ENCODE assay signal across 14 cellular contexts in the genomic region with DNA sequence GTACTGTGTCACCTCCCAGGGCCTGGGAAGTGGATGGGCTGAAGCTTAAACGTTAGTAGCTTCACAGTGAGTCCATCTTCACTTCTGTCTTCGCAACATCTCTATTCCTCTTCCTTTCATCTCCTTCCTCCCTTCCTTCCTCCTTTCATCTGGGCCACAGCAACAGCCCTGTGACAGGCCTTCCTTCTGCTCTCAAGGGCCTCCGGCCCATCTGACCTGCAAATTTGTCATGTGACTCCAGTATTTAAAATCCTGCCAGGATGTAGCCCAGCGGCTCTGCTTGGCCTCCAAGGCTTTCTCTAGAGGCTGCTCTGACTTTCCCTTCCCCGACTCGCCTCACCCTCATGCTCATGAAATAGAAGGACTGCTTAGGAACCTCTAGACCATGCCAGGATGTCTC.
DNase-seq lines count a peak whose midpoint lies in the region; ATAC-seq lines count a peak whose summit lies in the region.
"Had no signal": no experiment of that assay in that cellular context is flagged by ENCODE, and none has a peak within 500 bp of the region (broad histone marks: within the 10 kb centered on the region; RNA-seq: fewer than 3 reads in every experiment).

No MANE protein-coding gene starts in this region.

- H3K27ac Mint-ChIP-seq in stimulated activated naive CD8-positive, alpha-beta T cell treated with anti-CD3 and anti-CD28 coated beads, Interleukin-15, Interleukin-2, amounts not matched to agents 100 ng/mL and 50 ng/mL, for 24 hours: peak overlapping the region; percentile 16
- H3K27ac Mint-ChIP-seq in stimulated activated naive CD8-positive, alpha-beta T cell treated with anti-CD3 and anti-CD28 coated beads, Interleukin-15, amount 100 ng/mL, for 72 hours: peak overlapping the region in 1 of 2 donors; percentile 27

- peaks cover 1% of the 10 kb centered on the region for H3K27me3 Mint-ChIP-seq in stimulated activated naive CD8-positive, alpha-beta T cell treated with anti-CD3 and anti-CD28 coated beads, Interleukin-15, Interleukin-2, amounts not matched to agents 100 ng/mL and 50 ng/mL, for 24 hours
- no peaks in the 10 kb centered on the region for H3K27me3 Mint-ChIP-seq in stimulated activated naive CD8-positive, alpha-beta T cell treated with anti-CD3 and anti-CD28 coated beads, Interleukin-15, amount 100 ng/mL, for 72 hours

- DNase-seq in stimulated activated naive CD8-positive, alpha-beta T cell treated with anti-CD3 and anti-CD28 coated beads, Interleukin-15, amount 100 ng/mL, for 72 hours: no peak
- DNase-seq in SKM-1 treated with dmso at 0.1 percent for 144 hours (lab: John Stamatoyannopoulos, UW; ENCODE audit: unreplicated experiment) (peak; percentile 28), globus pallidus (ENCODE audit: low spot score) (peak; percentile 11), OCI-M1 (lab: John Stamatoyannopoulos, UW) (no peak)
- DNase-seq: DMS 273 treated with DMSO at 0.1 percent for 48 hours, HCEC 1CT, IMR-90, NCI-H1436 treated with DMSO at 0.1 percent for 48 hours, NCI-H2081 treated with DMSO at 0.1 percent for 48 hours, NCI-H524, SK-N-SH had no signal

- H3K4me3 Mint-ChIP-seq in stimulated activated naive CD8-positive, alpha-beta T cell treated with anti-CD3 and anti-CD28 coated beads, Interleukin-15, Interleukin-2, amounts not matched to agents 100 ng/mL and 50 ng/mL, for 24 hours: no peak overlapping the region
- no peak overlapping the region for H3K4me3 Mint-ChIP-seq in stimulated activated naive CD8-positive, alpha-beta T cell treated with anti-CD3 and anti-CD28 coated beads, Interleukin-15, amount 100 ng/mL, for 72 hours

- H3K9me3 Mint-ChIP-seq in stimulated activated naive CD8-positive, alpha-beta T cell treated with anti-CD3 and anti-CD28 coated beads, Interleukin-15, Interleukin-2, amounts not matched to agents 100 ng/mL and 50 ng/mL, for 24 hours: peaks cover under 1% of the 10 kb centered on the region
- no peaks in the 10 kb centered on the region for H3K9me3 Mint-ChIP-seq in stimulated activated naive CD8-positive, alpha-beta T cell treated with anti-CD3 and anti-CD28 coated beads, Interleukin-15, amount 100 ng/mL, for 72 hours

- H3K36me3 Mint-ChIP-seq in stimulated activated naive CD8-positive, alpha-beta T cell treated with anti-CD3 and anti-CD28 coated beads, Interleukin-15, Interleukin-2, amounts not matched to agents 100 ng/mL and 50 ng/mL, for 24 hours (ENCODE audit: low read depth): no peaks in the 10 kb centered on the region

- ATAC-seq in stimulated activated naive CD8-positive, alpha-beta T cell treated with anti-CD3 and anti-CD28 coated beads, Interleukin-15, amount 100 ng/mL, for 72 hours: no peak
- ATAC-seq in HG03354 (IDR thresholded peaks at IDR 0.05; ENCODE audit: poor library complexity, severe bottlenecking, unreplicated experiment) (no peak), GM18519 (IDR thresholded peaks at IDR 0.05; ENCODE audit: low FRiP score, unreplicated experiment) (no peak)

- peaks cover 25% of the 10 kb centered on the region for H3K4me1 Mint-ChIP-seq in stimulated activated naive CD8-positive, alpha-beta T cell treated with anti-CD3 and anti-CD28 coated beads, Interleukin-15, Interleukin-2, amounts not matched to agents 100 ng/mL and 50 ng/mL, for 24 hours (ENCODE audit: low read depth)
- peaks cover 16% of the 10 kb centered on the region for H3K4me1 Mint-ChIP-seq in stimulated activated naive CD8-positive, alpha-beta T cell treated with anti-CD3 and anti-CD28 coated beads, Interleukin-15, amount 100 ng/mL, for 72 hours

Comparison
In these comparisons a context has a peak if more than half of its experiments do, and no peak if none do; other contexts are left out.
1. DNase-seq: peak in SKM-1 treated with dmso at 0.1 percent for 144 hours (single experiment) and globus pallidus (single experiment); none in stimulated activated naive CD8-positive, alpha-beta T cell treated with anti-CD3 and anti-CD28 coated beads, Interleukin-15, amount 100 ng/mL, for 72 hours (0 of 2) and OCI-M1 (single experiment).